ENCODE assay signal across 8 cellular contexts in the genomic region with DNA sequence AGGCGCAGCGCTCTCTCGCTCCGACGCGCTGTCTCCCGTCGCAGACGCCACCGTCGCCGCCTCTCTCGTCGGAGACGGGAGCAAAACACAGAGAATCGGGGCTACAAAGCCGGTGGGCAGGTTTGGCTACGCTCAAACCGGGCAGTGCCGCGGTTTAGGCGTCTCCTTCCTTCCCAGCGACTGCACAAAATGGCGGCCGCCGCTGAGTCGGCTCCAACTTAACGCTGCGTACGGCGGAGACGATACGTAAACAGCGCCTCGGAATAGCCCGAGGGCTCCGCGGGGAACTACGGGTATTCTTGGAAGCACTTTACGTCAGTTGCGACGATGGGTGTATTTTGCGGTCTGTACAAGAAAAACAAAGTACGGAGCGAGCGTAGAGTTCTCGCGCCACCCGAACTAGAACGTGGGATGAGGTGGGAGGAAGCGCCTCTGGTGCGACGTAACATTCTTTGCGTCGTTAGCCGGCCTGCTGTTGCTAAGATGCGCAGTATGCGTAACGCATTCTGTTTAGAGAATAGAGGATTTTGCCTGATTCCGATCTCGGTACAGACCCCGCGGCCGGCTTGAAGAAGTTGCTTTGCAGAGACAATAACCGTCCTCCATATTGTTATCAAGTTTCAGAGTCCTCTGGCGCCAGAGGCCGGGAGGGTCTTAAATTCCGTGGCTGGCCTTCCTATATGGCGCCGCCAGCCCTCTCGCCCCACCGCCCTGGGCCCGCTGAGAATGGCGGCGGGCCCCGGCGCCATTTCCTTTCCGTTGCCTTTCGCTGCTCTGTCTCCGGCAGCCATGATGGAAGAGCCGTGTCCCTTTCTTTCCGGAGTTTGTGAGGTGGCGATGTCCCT. TPM values are rescaled to one million over a fixed set of nuclear protein-coding genes. Genes with fewer than 3 reads are reported as not detected.
DNase-seq lines count a peak whose midpoint lies in the region; ATAC-seq and TF ChIP-seq lines count a peak whose summit lies in the region.

Gene DDX17, minus strand, starts transcription at position 194 of the 845 bp plus-strand sequence.

- peak within 1 kb of the TSS; percentile 91 for H2AFZ ChIP-seq in hepatocyte

- no peaks in the 10 kb centered on the region for H3K9me2 ChIP-seq in hepatocyte (replicated peaks; ENCODE audit: insufficient read depth)

- H4K20me1 ChIP-seq in hepatocyte (ENCODE audit: insufficient read depth, poor library complexity, severe bottlenecking) = peaks cover 38% of the 10 kb centered on the region

- 2% methylated on average over 82 of the region's 83 CpGs for WGBS in hepatocyte (ENCODE audit: low lambda C conversion rate, missing lambda C conversion rate)

- peak within 1 kb of the TSS; percentile 85 for H3K4me2 ChIP-seq in hepatocyte

- peaks cover 10% of the 10 kb centered on the region for H3K4me1 ChIP-seq in hepatocyte (ENCODE audit: insufficient read depth)

- H3K27ac ChIP-seq in hepatocyte = peak within 1 kb of the TSS; percentile 99

- ATAC-seq in GM18508 (IDR thresholded peaks at IDR 0.05; ENCODE audit: insufficient read depth, unreplicated experiment) (peak; percentile 72), HG03025 (IDR thresholded peaks at IDR 0.05; ENCODE audit: low FRiP score, unreplicated experiment) (peak; percentile 80)

- peak; percentile 86 to 93 for DNase-seq in NCI-H2081 (lab: John Stamatoyannopoulos, UW)
- peak; percentile 89 for DNase-seq in T1000 (lab: John Stamatoyannopoulos, UW)
- DNase-seq in astrocyte of the hippocampus (ENCODE audit: low read depth, low spot score) = peak; percentile 97
- DNase-seq in hepatocyte (ENCODE audit: low spot score) = peak; percentile 97
- peak; percentile 92 for DNase-seq in renal cortical epithelial cell (ENCODE audit: low read depth)
- no peak for DNase-seq in cortex of kidney (lab: John Stamatoyannopoulos, UW)

- no peaks in the 10 kb centered on the region for H3K36me3 ChIP-seq in hepatocyte (replicated peaks; ENCODE audit: insufficient read depth, low read depth)

- no peak for TF ChIP-seq CTCF in hepatocyte (IDR thresholded peaks at IDR 0.05; ENCODE audit: poor library complexity)

- peaks cover 50% of the 10 kb centered on the region for H3K79me2 ChIP-seq in hepatocyte

- no peaks in the 10 kb centered on the region for H3K9me3 ChIP-seq in hepatocyte (ENCODE audit: low read depth)

- peak within 1 kb of the TSS; percentile 52 for H3K4me3 ChIP-seq in hepatocyte

- H3K27me3 ChIP-seq in hepatocyte = no peaks in the 10 kb centered on the region

RNA-seq across cellular contexts. Expression of gene DDX17, which starts in this region (rescaled TPM):
- total RNA-seq in hepatocyte = 432 and 433 TPM in 2 replicates
- polyA plus RNA-seq in hepatocyte = 42.3 and 50.1 TPM in 2 replicates
- total RNA-seq in renal cortical epithelial cell = 381 and 469 TPM in 2 replicates
